ENCODE assay signal across 3 cellular contexts in the genomic region with DNA sequence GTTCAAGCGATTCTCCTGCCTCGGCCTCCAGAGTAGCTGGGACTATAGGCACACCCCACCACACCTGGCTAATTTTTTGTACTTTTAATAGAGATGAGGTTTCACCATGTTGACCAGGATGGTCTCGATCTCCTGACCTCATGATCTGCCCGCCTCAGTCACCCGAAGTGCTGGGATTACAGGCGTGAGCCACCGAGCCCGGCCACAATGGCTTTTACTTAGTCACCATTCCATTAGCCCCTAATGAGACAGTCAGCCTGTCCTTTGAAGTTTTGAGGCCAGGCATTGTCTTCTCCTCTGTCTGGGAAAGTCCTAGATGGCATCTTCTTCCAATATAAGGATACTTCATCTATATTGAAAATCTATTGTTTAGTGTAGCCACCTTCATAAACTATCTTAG.
"Had no signal": no experiment of that assay in that cellular context is flagged by ENCODE, and none has a peak within 500 bp of the region (broad histone marks: within the 10 kb centered on the region; RNA-seq: fewer than 3 reads in every experiment).

No MANE protein-coding gene starts in this region.

- DNase-seq: IMR-90, KBM-7, KG1 had no signal
